In the genomic region with DNA sequence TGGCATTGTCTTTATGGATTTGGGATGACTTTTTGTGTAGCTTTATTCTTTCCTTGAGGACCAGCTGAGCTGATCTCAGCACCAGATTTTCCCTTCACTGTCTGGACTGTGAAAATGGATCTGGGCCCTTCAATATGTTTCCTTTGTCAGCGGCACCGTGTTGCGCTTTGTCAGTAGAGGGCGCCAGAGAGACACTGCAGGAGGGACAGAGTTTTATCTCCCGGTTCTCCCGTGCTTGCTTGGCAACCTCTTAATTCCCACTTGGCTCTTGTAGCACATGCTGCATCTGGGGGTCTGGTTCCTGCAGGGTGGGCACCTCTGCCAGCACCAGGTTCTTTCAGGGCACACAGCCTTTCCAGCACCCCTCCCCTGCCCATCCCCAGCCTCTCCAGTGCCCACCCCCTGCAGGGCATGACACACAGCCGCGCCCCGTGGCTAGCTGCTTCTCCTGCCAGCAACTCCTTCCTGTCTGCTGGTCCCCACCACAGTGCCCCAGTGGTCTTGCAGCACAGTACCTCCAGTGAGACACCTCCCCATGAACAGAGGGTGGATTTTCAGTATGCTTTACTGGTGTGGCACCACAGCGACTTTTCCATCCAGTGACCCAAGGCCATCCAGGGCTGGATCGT, we compare ENCODE assay signal across 8 cellular contexts. TPM values are rescaled to one million over a fixed set of nuclear protein-coding genes. Genes with fewer than 3 reads are reported as not detected.
DNase-seq lines count a peak whose midpoint lies in the region; ATAC-seq, FAIRE-seq and TF ChIP-seq lines count a peak whose summit lies in the region.
"Had no signal": no experiment of that assay in that cellular context is flagged by ENCODE, and none has a peak within 500 bp of the region (broad histone marks: within the 10 kb centered on the region; RNA-seq: fewer than 3 reads in every experiment).

No MANE protein-coding gene starts in this region.

- FAIRE-seq in D721Med (lab: Jason Lieb, UNC), result no peak

- no peak for TF ChIP-seq POLR2A in heart left ventricle (IDR thresholded peaks at IDR 0.05)

- intact Hi-C loops in heart left ventricle (cut with DNase I), result loop anchor here in 3 of 10 donors (10.0 kb wide), 3 partner anchors 601 to 621 kb away; partner anchors contain the start of genes EMC6 (in 1 of the 3) and TAX1BP3 (in 1 of the 3)

- DNase-seq in D721Med (ENCODE audit: insufficient read length, low spot score), result no peak
- DNase-seq in GM13977 (ENCODE audit: low spot score), result no peak
- DNase-seq in RWPE2 (ENCODE audit: low spot score), result no peak
- DNase-seq in glutamatergic neuron, result no peak
- DNase-seq in NCI-H524 treated with DMSO at 0.1 percent for 48 hours (lab: John Stamatoyannopoulos, UW), result no peak
- DNase-seq in T1000 (lab: John Stamatoyannopoulos, UW), result no peak
- DNase-seq in heart left ventricle, result no peak
- DNase-seq: amygdala had no signal

- H3K36me3 Mint-ChIP-seq in glutamatergic neuron (ENCODE audit: unreplicated experiment), result peaks cover 5% of the 10 kb centered on the region

- H3K9me3 ChIP-seq in RWPE2 (ENCODE audit: severe bottlenecking) (no peaks in the 10 kb centered on the region), heart left ventricle (peaks cover 0 to 17% (median 3%) of the 10 kb centered on the region in 12 donors)

- 59 to 64% (median 62%) methylated on average over 11 of the region's 11 CpGs for WGBS in heart left ventricle, 4 donors

- no peaks in the 10 kb centered on the region for H3K4me1 Mint-ChIP-seq in glutamatergic neuron (ENCODE audit: low read depth, unreplicated experiment)

- no peaks in the 10 kb centered on the region for H3K36me3 ChIP-seq in RWPE2 (ENCODE audit: low read depth)
- H3K36me3 ChIP-seq in heart left ventricle, result no peaks in the 10 kb centered on the region

- H3K27ac ChIP-seq in RWPE2 (ENCODE audit: poor library complexity, severe bottlenecking) (no peak overlapping the region), heart left ventricle (no peak overlapping the region)

- H3K27me3 Mint-ChIP-seq in glutamatergic neuron (ENCODE audit: unreplicated experiment), result peaks cover 3% of the 10 kb centered on the region

- H3K9me3 Mint-ChIP-seq in glutamatergic neuron (ENCODE audit: unreplicated experiment), result peaks cover 4% of the 10 kb centered on the region

- H3K4me1 ChIP-seq in RWPE2 (ENCODE audit: insufficient read depth, poor library complexity, severe bottlenecking) (no peaks in the 10 kb centered on the region), heart left ventricle (peaks cover 0 to 6% (median 1%) of the 10 kb centered on the region in 12 donors)

- ATAC-seq in RWPE2 (ENCODE audit: low read depth) (no peak), heart left ventricle (no peak)

- in situ Hi-C loops in GM13977 (cut with MboI; ENCODE audit: low pct_unique_long_range_greater_than_20kb, low sequenced_read_pairs, unreplicated experiment), result loop anchor here (25.0 kb wide), 1 partner anchor 618 kb away; the partner anchor contains the start of genes EMC6 and TAX1BP3

- H3K4me3 Mint-ChIP-seq in glutamatergic neuron (ENCODE audit: unreplicated experiment), result no peak overlapping the region

- H3K4me3 ChIP-seq in RWPE2 (ENCODE audit: severe bottlenecking) (no peak overlapping the region), heart left ventricle (no peak overlapping the region)

- peak overlapping the region; percentile 64 for H3K27ac Mint-ChIP-seq in glutamatergic neuron (ENCODE audit: unreplicated experiment)

- H3K27me3 ChIP-seq in RWPE2 (ENCODE audit: insufficient read depth, poor library complexity, severe bottlenecking), result no peaks in the 10 kb centered on the region
- peaks cover 0 to 3% (median 0%) of the 10 kb centered on the region in 9 donors for H3K27me3 ChIP-seq in heart left ventricle

- TF ChIP-seq CTCF in D721Med (IDR thresholded peaks at IDR 0.05; ENCODE audit: insufficient read depth, missing control alignments) (peak; percentile 3), GM13977 (IDR thresholded peaks at IDR 0.05; ENCODE audit: extremely low read depth, insufficient read depth, missing control alignments) (peak; percentile 23), RWPE2 (IDR thresholded peaks at IDR 0.05; ENCODE audit: poor library complexity, severe bottlenecking) (peak; percentile 15), glutamatergic neuron (IDR thresholded peaks at IDR 0.05; ENCODE audit: partially characterized antibody, unreplicated experiment) (peak; percentile 32), heart left ventricle (IDR thresholded peaks at IDR 0.05) (peak in 2 of 12 donors; percentile 17 to 21)

RNA-seq across cellular contexts. Expression of gene OR1D5, which starts 19.6 kb away (rescaled TPM):
- total RNA-seq in glutamatergic neuron (ENCODE audit: unreplicated experiment), result not detected
- not detected for total RNA-seq in heart left ventricle
- not detected for polyA plus RNA-seq in heart left ventricle
